9 cellular contexts compared by ENCODE assay signal in genomic region chr1:155166373-155167165, GRCh38. TPM values are rescaled to one million over a fixed set of nuclear protein-coding genes. Genes with fewer than 3 reads are reported as not detected.
DNase-seq lines count a peak whose midpoint lies in the region; ATAC-seq and TF ChIP-seq lines count a peak whose summit lies in the region.
"Had no signal": no experiment of that assay in that cellular context is flagged by ENCODE, and none has a peak within 500 bp of the region (broad histone marks: within the 10 kb centered on the region; RNA-seq: fewer than 3 reads in every experiment).

No MANE protein-coding gene starts in this region.

- peaks cover 0 to 24% (median 13%) of the 10 kb centered on the region in 3 donors for H3K36me3 ChIP-seq in esophagus squamous epithelium
- H3K36me3 ChIP-seq in naive thymus-derived CD4-positive, alpha-beta T cell (ENCODE audit: control insufficient read depth in 2 of 3, insufficient read depth in 3 of 3, low read length in 3 of 3), result peaks cover 0 to 20% (median 0%) of the 10 kb centered on the region in 3 experiments

- 42 to 48% methylated on average over 9 to 21 of the region's 31 CpGs for WGBS in esophagus squamous epithelium, 2 donors

- ATAC-seq in naive thymus-derived CD4-positive, alpha-beta T cell, result no peak
- ATAC-seq in GM18870 (IDR thresholded peaks at IDR 0.05; ENCODE audit: unreplicated experiment) (no peak), HG03432 (IDR thresholded peaks at IDR 0.05; ENCODE audit: unreplicated experiment) (no peak), HG02981 (IDR thresholded peaks at IDR 0.05; ENCODE audit: unreplicated experiment) (no peak)

- POLR2A ChIA-PET in naive thymus-derived CD4-positive, alpha-beta T cell (lab: Charles Lee), result interaction anchor here (1.1 to 1.8 kb wide), 3 partner anchors 36 to 75 kb away, joined by 3 to 6 read pairs (median 5); no protein-coding TSS in a partner anchor

- H3K9me3 ChIP-seq in esophagus squamous epithelium, result no peaks in the 10 kb centered on the region
- no peaks in the 10 kb centered on the region for H3K9me3 ChIP-seq in naive thymus-derived CD4-positive, alpha-beta T cell (ENCODE audit: control insufficient read depth in 2 of 3, low read length in 3 of 3)

- peaks cover 9 to 31% (median 13%) of the 10 kb centered on the region in 3 donors for H3K4me1 ChIP-seq in esophagus squamous epithelium
- H3K4me1 ChIP-seq in naive thymus-derived CD4-positive, alpha-beta T cell (ENCODE audit: control insufficient read depth in 2 of 2, insufficient read depth in 2 of 2, low read length in 2 of 2), result peaks cover 5 to 13% of the 10 kb centered on the region in 2 donors

- H3K36me3 Mint-ChIP-seq in naive thymus-derived CD4-positive, alpha-beta T cell, result peaks cover 3 to 12% (median 11%) of the 10 kb centered on the region in 5 donors

- peak overlapping the region in 1 of 4 donors; percentile 45 for H3K4me3 ChIP-seq in esophagus squamous epithelium
- H3K4me3 ChIP-seq in naive thymus-derived CD4-positive, alpha-beta T cell (ENCODE audit: low read length), result no peak overlapping the region

- H3K27me3 ChIP-seq in esophagus squamous epithelium, result peaks cover 0 to 11% (median 0%) of the 10 kb centered on the region in 4 donors
- no peaks in the 10 kb centered on the region for H3K27me3 ChIP-seq in naive thymus-derived CD4-positive, alpha-beta T cell (ENCODE audit: control insufficient read depth in 2 of 2, insufficient read depth in 2 of 2, low read length in 2 of 2)

- no peaks in the 10 kb centered on the region for H3K9me3 Mint-ChIP-seq in naive thymus-derived CD4-positive, alpha-beta T cell

- H3K27ac ChIP-seq in esophagus squamous epithelium, result peak overlapping the region; percentile 4 to 79 (median 50)
- H3K27ac ChIP-seq in naive thymus-derived CD4-positive, alpha-beta T cell (ENCODE audit: low read depth, low read length), result no peak overlapping the region
- H3K27ac ChIP-seq: VCaP had no signal

- TF ChIP-seq CTCF in esophagus squamous epithelium (IDR thresholded peaks at IDR 0.05), result no peak

- no peak for TF ChIP-seq POLR2A in esophagus squamous epithelium (IDR thresholded peaks at IDR 0.05)

- peak overlapping the region in 6 of 10 donors; percentile 22 to 76 (median 50) for H3K4me3 Mint-ChIP-seq in naive thymus-derived CD4-positive, alpha-beta T cell

- CTCF ChIA-PET in naive thymus-derived CD4-positive, alpha-beta T cell (lab: Charles Lee), result interaction anchor here (1.6 to 6.6 kb wide), 2 partner anchors 71 to 75 kb away, joined by 11 to 88 read pairs; no protein-coding TSS in a partner anchor

- H3K27ac Mint-ChIP-seq in naive thymus-derived CD4-positive, alpha-beta T cell, result no peak overlapping the region

- DNase-seq in DMS153 (lab: John Stamatoyannopoulos, UW), result peak; percentile 62
- peak; percentile 63 for DNase-seq in NCI-H2196 (lab: John Stamatoyannopoulos, UW; ENCODE audit: unreplicated experiment)
- DNase-seq in esophagus squamous epithelium (lab: John Stamatoyannopoulos, UW), result no peak
- no peak for DNase-seq in naive thymus-derived CD4-positive, alpha-beta T cell
- DNase-seq in effector CD4-positive, alpha-beta T cell, result no peak

- peaks cover 0 to 4% (median 0%) of the 10 kb centered on the region in 5 donors for H3K27me3 Mint-ChIP-seq in naive thymus-derived CD4-positive, alpha-beta T cell

- intact Hi-C loops in esophagus squamous epithelium (cut with DNase I), result no loop called here
- intact Hi-C loops in naive thymus-derived CD4-positive, alpha-beta T cell (cut with micrococcal nuclease), result loop anchor here (1.0 kb wide), 3 partner anchors 26 to 75 kb away; partner anchors contain the start of gene DPM3 (in 1 of the 2)

- peaks cover 11 to 27% (median 16%) of the 10 kb centered on the region in 7 donors for H3K4me1 Mint-ChIP-seq in naive thymus-derived CD4-positive, alpha-beta T cell

RNA-seq across cellular contexts. Expression of gene KRTCAP2, which starts 6.5 kb away (rescaled TPM):
- total RNA-seq in esophagus squamous epithelium, result 100 to 1,000 TPM in 1 of 4 donors, 10 to 100 TPM in 3; 70.8 to 122 (median 73.8) TPM
- 100 to 1,000 TPM in 4 of 5 experiments, 10 to 100 TPM in 1; 97.4 to 236 (median 155) TPM for total RNA-seq in naive thymus-derived CD4-positive, alpha-beta T cell
- polyA plus RNA-seq in naive thymus-derived CD4-positive, alpha-beta T cell, result 100 to 1,000 TPM; 450 to 469 TPM

RNA-seq across cellular contexts. Expression of gene TRIM46, which starts 7.1 kb away (rescaled TPM):
- under 1 TPM in 3 of 4 donors, not detected in 1; 0.30 to 0.53 (median 0.38) TPM for total RNA-seq in esophagus squamous epithelium
- total RNA-seq in naive thymus-derived CD4-positive, alpha-beta T cell, result 10 to 100 TPM in 1 of 5 experiments, 1 to 10 TPM in 4; 3.5 to 21.9 (median 4.1) TPM
- 1 to 10 TPM in 1 of 2 donors, under 1 TPM in 1; 0.69 to 1.3 TPM for polyA plus RNA-seq in naive thymus-derived CD4-positive, alpha-beta T cell

RNA-seq across cellular contexts. Expression of gene DPM3, which starts 26.2 kb away (rescaled TPM):
- total RNA-seq in esophagus squamous epithelium, result 10 to 100 TPM; 33.1 to 67.7 (median 45.4) TPM
- total RNA-seq in naive thymus-derived CD4-positive, alpha-beta T cell, result 10 to 100 TPM; 29.1 to 50.4 (median 43.8) TPM
- polyA plus RNA-seq in naive thymus-derived CD4-positive, alpha-beta T cell, result 100 to 1,000 TPM in 1 of 2 donors, 10 to 100 TPM in 1; 99.2 to 128 TPM

RNA-seq across cellular contexts. Expression of gene SLC50A1, which starts 30.9 kb away (rescaled TPM):
- 10 to 100 TPM; 21.4 to 27.2 (median 26.0) TPM for total RNA-seq in esophagus squamous epithelium
- 10 to 100 TPM; 21.1 to 35.6 (median 24.3) TPM for total RNA-seq in naive thymus-derived CD4-positive, alpha-beta T cell
- polyA plus RNA-seq in naive thymus-derived CD4-positive, alpha-beta T cell, result 10 to 100 TPM; 51.0 to 64.8 TPM

RNA-seq across cellular contexts. Expression of gene EFNA1, which starts 38.9 kb away (rescaled TPM):
- 10 to 100 TPM; 30.2 to 42.9 (median 31.0) TPM for total RNA-seq in esophagus squamous epithelium
- 1 to 10 TPM in 4 of 5 experiments, not detected in 1; 4.0 to 7.3 (median 5.6) TPM for total RNA-seq in naive thymus-derived CD4-positive, alpha-beta T cell
- 10 to 100 TPM; 11.1 to 16.8 TPM for polyA plus RNA-seq in naive thymus-derived CD4-positive, alpha-beta T cell

Comparison
In these comparisons a context has a peak if more than half of its experiments do, and no peak if none do; other contexts are left out.
1. DNase-seq: peak in DMS153 (single experiment) and NCI-H2196 (single experiment); none in esophagus squamous epithelium (single experiment), naive thymus-derived CD4-positive, alpha-beta T cell (0 of 9) and effector CD4-positive, alpha-beta T cell (single experiment).